17 cellular contexts compared by ENCODE assay signal in genomic region chr1:213103377-213104306, GRCh38. TPM values are rescaled to one million over a fixed set of nuclear protein-coding genes. Genes with fewer than 3 reads are reported as not detected.
A peak's percentile ranks its signal among the peaks of the same experiment; 100 is the strongest.
DNase-seq lines count a peak whose midpoint lies in the region; ATAC-seq lines count a peak whose summit lies in the region.
"Had no signal": no experiment of that assay in that cellular context is flagged by ENCODE, and none has a peak within 500 bp of the region (broad histone marks: within the 10 kb centered on the region; RNA-seq: fewer than 3 reads in every experiment).

No MANE protein-coding gene starts in this region.

- peak; percentile 40 for ATAC-seq in stimulated activated naive CD8-positive, alpha-beta T cell treated with anti-CD3 and anti-CD28 coated beads, Interleukin-15, Interleukin-2, amounts not matched to agents 100 U/mL and 50 U/mL, for 24 hours
- ATAC-seq in stimulated activated naive CD8-positive, alpha-beta T cell treated with anti-CD3 and anti-CD28 coated beads, Interleukin-15, amount 100 ng/mL, for 72 hours, result no peak
- ATAC-seq in GM21529 (IDR thresholded peaks at IDR 0.05; ENCODE audit: unreplicated experiment) (peak; percentile 50), HG03442 (IDR thresholded peaks at IDR 0.05; ENCODE audit: unreplicated experiment) (peak; percentile 54)
- ATAC-seq: heart right ventricle had no signal

- peaks cover 0 to 6% of the 10 kb centered on the region in 2 donors for H3K9me3 Mint-ChIP-seq in stimulated activated naive CD8-positive, alpha-beta T cell treated with anti-CD3 and anti-CD28 coated beads, Interleukin-15, amount 100 ng/mL, for 72 hours

- no peak overlapping the region for H3K4me3 Mint-ChIP-seq in stimulated activated naive CD8-positive, alpha-beta T cell treated with anti-CD3 and anti-CD28 coated beads, Interleukin-15, amount 100 ng/mL, for 72 hours

- H3K27ac Mint-ChIP-seq in stimulated activated naive CD8-positive, alpha-beta T cell treated with anti-CD3 and anti-CD28 coated beads, Interleukin-15, amount 100 ng/mL, for 72 hours, result no peak overlapping the region

- H3K4me1 Mint-ChIP-seq in stimulated activated naive CD8-positive, alpha-beta T cell treated with anti-CD3 and anti-CD28 coated beads, Interleukin-15, amount 100 ng/mL, for 72 hours, result peaks cover 5% of the 10 kb centered on the region

- H3K27me3 Mint-ChIP-seq in stimulated activated naive CD8-positive, alpha-beta T cell treated with anti-CD3 and anti-CD28 coated beads, Interleukin-15, amount 100 ng/mL, for 72 hours, result no peaks in the 10 kb centered on the region

- no peak for DNase-seq in stimulated activated naive CD8-positive, alpha-beta T cell treated with anti-CD3 and anti-CD28 coated beads, Interleukin-15, Interleukin-2, amounts not matched to agents 100 U/mL and 50 U/mL, for 24 hours
- no peak for DNase-seq in stimulated activated naive CD8-positive, alpha-beta T cell treated with anti-CD3 and anti-CD28 coated beads, Interleukin-15, amount 100 ng/mL, for 72 hours
- DNase-seq in NCI-H748 (lab: John Stamatoyannopoulos, UW; ENCODE audit: unreplicated experiment) (no peak), A172 (ENCODE audit: low spot score) (no peak), cerebellar cortex (ENCODE audit: low spot score) (no peak), NCI-H2081 (lab: John Stamatoyannopoulos, UW) (no peak)
- DNase-seq: activated CD4-positive, alpha-beta T cell treated with anti-CD3 and anti-CD28 coated beads, Interleukin-2, amount 50 U/mL, for 4 hours; Calu3; GF-D8; heart right ventricle; kidney glomerular epithelial cell; NCI-H1048; Right ventricle myocardium superior; stimulated activated naive CD4-positive, alpha-beta T cell treated with Interleukin-2 at 50 U/mL for 16 hours; uterus had no signal

RNA-seq across cellular contexts. Expression of gene RPS6KC1, which starts 52.6 kb away (rescaled TPM):
- total RNA-seq in A172 (2014; rRNA removed; shearing (Covaris generic)), result 31.3 and 32.7 TPM in 2 replicates
